In the genomic region with DNA sequence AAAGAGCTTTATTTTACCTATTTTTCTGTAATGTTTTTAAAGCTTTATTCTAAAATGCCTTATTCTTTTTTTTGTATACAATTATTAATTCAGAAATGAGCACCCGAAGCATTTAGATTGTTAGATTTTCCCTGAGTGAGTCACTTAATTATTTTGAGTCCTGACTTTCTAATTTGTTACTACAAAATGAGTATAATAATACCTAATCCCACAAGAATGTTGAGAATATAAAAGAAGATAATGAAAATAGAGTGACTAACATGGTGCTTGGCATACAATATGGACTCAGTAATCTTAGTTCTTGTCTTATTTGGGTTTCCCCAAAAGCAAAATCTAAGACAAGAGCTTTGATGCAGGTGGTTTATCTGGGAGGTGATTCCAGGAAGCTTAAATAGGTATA, we compare ENCODE assay signal across 24 cellular contexts.
DNase-seq lines count a peak whose midpoint lies in the region; ATAC-seq, FAIRE-seq and TF ChIP-seq lines count a peak whose summit lies in the region.
"Had no signal": no experiment of that assay in that cellular context is flagged by ENCODE, and none has a peak within 500 bp of the region (broad histone marks: within the 10 kb centered on the region; RNA-seq: fewer than 3 reads in every experiment).

No MANE protein-coding gene starts in this region.

- H3K27ac Mint-ChIP-seq in astrocyte (ENCODE audit: unreplicated experiment), result no peak overlapping the region
- no peak overlapping the region for H3K27ac Mint-ChIP-seq in GM23338
- no peak overlapping the region for H3K27ac Mint-ChIP-seq in Calu3 (ENCODE audit: unreplicated experiment)
- H3K27ac Mint-ChIP-seq: CD4-positive, alpha-beta T cell; HFFc6 had no signal

- H3K4me1 ChIP-seq in RWPE2 (ENCODE audit: insufficient read depth, poor library complexity, severe bottlenecking) (no peaks in the 10 kb centered on the region), astrocyte (ENCODE audit: insufficient read depth, low read length) (peaks cover 11% of the 10 kb centered on the region), foreskin keratinocyte (no peaks in the 10 kb centered on the region), GM23338 (ENCODE audit: insufficient read depth) (no peaks in the 10 kb centered on the region)
- H3K4me1 ChIP-seq: A549, Caco-2 had no signal

- no peaks in the 10 kb centered on the region for H3F3A ChIP-seq in GM23338 (replicated peaks; ENCODE audit: low read depth)

- H3K79me2 ChIP-seq in astrocyte (ENCODE audit: insufficient read depth, low read length) (no peaks in the 10 kb centered on the region), GM23338 (replicated peaks; ENCODE audit: insufficient read depth) (no peaks in the 10 kb centered on the region)

- peaks cover 1% of the 10 kb centered on the region for H3K9me3 Mint-ChIP-seq in astrocyte (ENCODE audit: unreplicated experiment)
- H3K9me3 Mint-ChIP-seq in GM23338, result peaks cover 6% of the 10 kb centered on the region; the same call in 2 of the 3 replicates
- H3K9me3 Mint-ChIP-seq in Calu3 (ENCODE audit: low read depth, unreplicated experiment), result no peaks in the 10 kb centered on the region

- no peak for FAIRE-seq in astrocyte (lab: Jason Lieb, UNC)
- FAIRE-seq: A549, GM12878, HTR-8/SVneo had no signal

- H3K4me3 ChIP-seq in RWPE2 (ENCODE audit: severe bottlenecking), result no peak overlapping the region
- peak overlapping the region; percentile 19 for H3K4me3 ChIP-seq in astrocyte (ENCODE audit: insufficient read depth, low read depth, low read length)
- no peak overlapping the region for H3K4me3 ChIP-seq in GM23338
- H3K4me3 ChIP-seq: A549, GM12878 had no signal

- DNase-seq in ELR (ENCODE audit: low read depth) (peak; percentile 2), RWPE2 (ENCODE audit: low spot score) (no peak), astrocyte (ENCODE audit: low read depth) (peak; percentile 65), foreskin keratinocyte (peak in 1 of 2 donors; percentile 30), GM23338 (ENCODE audit: low spot score) (no peak), Calu3 (no peak)
- DNase-seq: AML-193; Caco-2; CD4-positive, alpha-beta T cell; DMS153; DMS79; GOT3; H7; HFFc6; IMR-90 had no signal

- ATAC-seq in RWPE2 (ENCODE audit: low read depth) (peak; percentile 40; the same call in 2 of the 3 replicates), foreskin keratinocyte (peak; percentile 61), GM18861 (IDR thresholded peaks at IDR 0.05; ENCODE audit: unreplicated experiment) (no peak), GM18873 (IDR thresholded peaks at IDR 0.05; ENCODE audit: low FRiP score, unreplicated experiment) (no peak), GM23338 (no peak)
- ATAC-seq: A549, GM12878, HCT116 had no signal

- H3K36me3 ChIP-seq in RWPE2 (ENCODE audit: low read depth), result no peaks in the 10 kb centered on the region
- H3K36me3 ChIP-seq in astrocyte (ENCODE audit: insufficient read depth, low read length), result no peaks in the 10 kb centered on the region
- H3K36me3 ChIP-seq in GM23338 (ENCODE audit: insufficient read depth), result 0 out of 2 replicates have a peak, but pooled peaks cover 3% of the 10 kb centered on the region

- no peak overlapping the region for H3K27ac ChIP-seq in RWPE2 (ENCODE audit: poor library complexity, severe bottlenecking)
- H3K27ac ChIP-seq in astrocyte (ENCODE audit: low read depth, low read length), result peak overlapping the region; percentile 75
- peak overlapping the region; percentile 28 for H3K27ac ChIP-seq in foreskin keratinocyte
- no peak overlapping the region for H3K27ac ChIP-seq in GM23338 (ENCODE audit: low read depth)
- H3K27ac ChIP-seq: 22Rv1, A549, C4-2B, HL-60 had no signal

- H2AFZ ChIP-seq in astrocyte (ENCODE audit: low read depth, low read length), result no peak overlapping the region
- no peak overlapping the region for H2AFZ ChIP-seq in GM23338

- H3K4me1 Mint-ChIP-seq in astrocyte (ENCODE audit: low read depth, unreplicated experiment) (no peaks in the 10 kb centered on the region), GM23338 (no peaks in the 10 kb centered on the region), Calu3 (ENCODE audit: low read depth, unreplicated experiment) (no peaks in the 10 kb centered on the region)

- H3K36me3 Mint-ChIP-seq in astrocyte (ENCODE audit: low read depth, unreplicated experiment) (no peaks in the 10 kb centered on the region), GM23338 (ENCODE audit: low read depth) (no peaks in the 10 kb centered on the region), Calu3 (ENCODE audit: insufficient read depth, unreplicated experiment) (no peaks in the 10 kb centered on the region)

- H3K4me2 ChIP-seq in astrocyte (ENCODE audit: low read length), result peak overlapping the region; percentile 58
- no peak overlapping the region for H3K4me2 ChIP-seq in GM23338
- H3K4me2 ChIP-seq: A549 had no signal

- no peak overlapping the region for H3K4me3 Mint-ChIP-seq in astrocyte (ENCODE audit: unreplicated experiment)
- no peak overlapping the region for H3K4me3 Mint-ChIP-seq in GM23338
- H3K4me3 Mint-ChIP-seq in Calu3 (ENCODE audit: low read depth, unreplicated experiment), result no peak overlapping the region
- H3K4me3 Mint-ChIP-seq: CD4-positive, alpha-beta T cell; HFFc6 had no signal

- intact Hi-C loops in Calu3 (cut with micrococcal nuclease; ENCODE audit: unreplicated experiment), result no loop called here

- no peaks in the 10 kb centered on the region for H4K20me1 ChIP-seq in astrocyte (ENCODE audit: insufficient read depth, low read length)
- no peaks in the 10 kb centered on the region for H4K20me1 ChIP-seq in GM23338 (replicated peaks; ENCODE audit: insufficient read depth)

- no TSS peak for BruUV-seq in Calu3 (replicated peaks; lab: Mats Ljungman, UMichigan)

- no peak for TF ChIP-seq CTCF in RWPE2 (IDR thresholded peaks at IDR 0.05; ENCODE audit: poor library complexity, severe bottlenecking)
- no peak for TF ChIP-seq CTCF in astrocyte (IDR thresholded peaks at IDR 0.05; ENCODE audit: insufficient read depth, low read depth, low read length)
- TF ChIP-seq CTCF in foreskin keratinocyte (conservative IDR thresholded peaks at IDR 0.05), result no peak
- no peak for TF ChIP-seq CTCF in GM23338 (conservative IDR thresholded peaks at IDR 0.05; ENCODE audit: low read depth in 2 of 2)
- TF ChIP-seq CTCF in Calu3 (IDR thresholded peaks at IDR 0.05; ENCODE audit: unreplicated experiment), result no peak

- H3K9me2 ChIP-seq in GM23338 (ENCODE audit: insufficient read depth), result no peaks in the 10 kb centered on the region

- CTCF ChIA-PET in Calu3 (lab: Charles Lee), result no interaction called here

- H3K27me3 Mint-ChIP-seq in astrocyte (ENCODE audit: low read depth, unreplicated experiment), result no peaks in the 10 kb centered on the region
- H3K27me3 Mint-ChIP-seq in GM23338 (ENCODE audit: insufficient read depth, low read depth, poor library complexity), result peaks cover 4% of the 10 kb centered on the region
- H3K27me3 Mint-ChIP-seq in Calu3 (ENCODE audit: unreplicated experiment), result no peaks in the 10 kb centered on the region
- H3K27me3 Mint-ChIP-seq: CD4-positive, alpha-beta T cell had no signal

- peak overlapping the region; percentile 26 for H3K9ac ChIP-seq in astrocyte (ENCODE audit: low read length)

- no peaks in the 10 kb centered on the region for H3K9me3 ChIP-seq in RWPE2 (ENCODE audit: severe bottlenecking)
- no peaks in the 10 kb centered on the region for H3K9me3 ChIP-seq in astrocyte (ENCODE audit: insufficient read depth, low read depth, low read length)
- H3K9me3 ChIP-seq: A549, Caco-2 had no signal

- no peaks in the 10 kb centered on the region for H3K27me3 ChIP-seq in RWPE2 (ENCODE audit: insufficient read depth, poor library complexity, severe bottlenecking)
- no peaks in the 10 kb centered on the region for H3K27me3 ChIP-seq in astrocyte (ENCODE audit: insufficient read depth, low read length)
- no peaks in the 10 kb centered on the region for H3K27me3 ChIP-seq in foreskin keratinocyte
- no peaks in the 10 kb centered on the region for H3K27me3 ChIP-seq in GM23338 (ENCODE audit: insufficient read depth)

TF ChIP-seq in GM23338, 12 proteins besides CTCF, POLR2A, EP300 and RAD21 (continues in another document):
- no peak for TF ChIP-seq POLR2AphosphoS5 (IDR thresholded peaks at IDR 0.05; ENCODE audit: low read depth)
- no peak for TF ChIP-seq JUNB (IDR thresholded peaks at IDR 0.05; ENCODE audit: unreplicated experiment)
- no peak for TF ChIP-seq STAT1 (IDR thresholded peaks at IDR 0.05; ENCODE audit: unreplicated experiment)
- no peak for TF ChIP-seq EZH2phosphoT487 (IDR thresholded peaks at IDR 0.05; ENCODE audit: unreplicated experiment)
- no peak for TF ChIP-seq ZNF331 (CRISPR knock-in tag; IDR thresholded peaks at IDR 0.05; ENCODE audit: low read depth)
- TF ChIP-seq, protein P1, sequence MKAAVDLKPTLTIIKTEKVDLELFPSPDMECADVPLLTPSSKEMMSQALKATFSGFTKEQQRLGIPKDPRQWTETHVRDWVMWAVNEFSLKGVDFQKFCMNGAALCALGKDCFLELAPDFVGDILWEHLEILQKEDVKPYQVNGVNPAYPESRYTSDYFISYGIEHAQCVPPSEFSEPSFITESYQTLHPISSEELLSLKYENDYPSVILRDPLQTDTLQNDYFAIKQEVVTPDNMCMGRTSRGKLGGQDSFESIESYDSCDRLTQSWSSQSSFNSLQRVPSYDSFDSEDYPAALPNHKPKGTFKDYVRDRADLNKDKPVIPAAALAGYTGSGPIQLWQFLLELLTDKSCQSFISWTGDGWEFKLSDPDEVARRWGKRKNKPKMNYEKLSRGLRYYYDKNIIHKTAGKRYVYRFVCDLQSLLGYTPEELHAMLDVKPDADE (IDR thresholded peaks at IDR 0.05), result no peak
- no peak for TF ChIP-seq CREB1 (CRISPR knock-in tag; IDR thresholded peaks at IDR 0.05; ENCODE audit: low read depth)
- no peak for TF ChIP-seq ZNF114 (CRISPR knock-in tag; IDR thresholded peaks at IDR 0.05)

Comparison
In these comparisons a context has a peak if more than half of its experiments do, and no peak if none do; other contexts are left out.
1. DNase-seq: peak in ELR (single experiment) and astrocyte (single experiment); none in RWPE2 (single experiment), GM23338 (single experiment) and Calu3 (single experiment).
2. ATAC-seq: peak in RWPE2 (single experiment) and foreskin keratinocyte (single experiment); none in GM18861 (single experiment), GM18873 (single experiment) and GM23338 (single experiment).
3. H3K27ac ChIP-seq: peak in astrocyte (single experiment) and foreskin keratinocyte (single experiment); none in RWPE2 (single experiment) and GM23338 (single experiment).